In the genomic region with DNA sequence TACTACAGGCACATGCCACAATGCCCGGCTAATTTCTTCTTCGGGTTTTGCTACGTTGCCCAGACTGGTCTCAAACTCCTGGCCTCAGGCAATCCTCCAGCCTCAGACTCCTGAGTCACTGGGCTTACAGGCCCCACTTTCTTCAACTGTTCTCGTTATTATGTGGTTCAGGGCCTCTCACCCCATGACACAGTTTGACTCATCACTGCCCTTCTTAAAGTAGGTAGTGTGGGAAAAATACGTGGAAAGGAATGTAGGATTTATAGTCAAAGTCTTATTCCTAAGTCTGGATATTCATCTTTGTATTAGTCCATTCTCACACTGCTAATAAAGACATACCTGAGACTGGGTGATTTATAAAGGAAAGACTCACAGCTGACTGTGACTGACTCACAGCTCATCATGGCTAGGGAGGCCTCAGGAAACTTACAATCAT, we compare ENCODE assay signal across 19 cellular contexts. TPM values are rescaled to one million over a fixed set of nuclear protein-coding genes. Genes with fewer than 3 reads are reported as not detected.
DNase-seq lines count a peak whose midpoint lies in the region; ATAC-seq, FAIRE-seq and TF ChIP-seq lines count a peak whose summit lies in the region.
"Had no signal": no experiment of that assay in that cellular context is flagged by ENCODE, and none has a peak within 500 bp of the region (broad histone marks: within the 10 kb centered on the region; RNA-seq: fewer than 3 reads in every experiment).

No MANE protein-coding gene starts in this region.

- H3K4me3 Mint-ChIP-seq in activated CD8-positive, alpha-beta T cell treated with anti-CD3 and anti-CD28 coated beads, Interleukin-2, amount 10 ng/mL, durations not matched to agents 7 days and 5 days: no peak overlapping the region
- H3K4me3 Mint-ChIP-seq: mesothelial cell of epicardium had no signal

- no peaks in the 10 kb centered on the region for H3K27me3 ChIP-seq in brain microvascular endothelial cell (replicated peaks)
- H3K27me3 ChIP-seq: stomach had no signal

- no peak for FAIRE-seq in GM12892 (lab: Jason Lieb, UNC)
- FAIRE-seq: GM12891 had no signal

- H3K36me3 ChIP-seq in brain microvascular endothelial cell (replicated peaks): no peaks in the 10 kb centered on the region
- H3K36me3 ChIP-seq: stomach had no signal

- peaks cover 13% of the 10 kb centered on the region for H3K36me3 Mint-ChIP-seq in activated CD8-positive, alpha-beta T cell treated with anti-CD3 and anti-CD28 coated beads, Interleukin-2, amount 10 ng/mL, durations not matched to agents 7 days and 5 days (ENCODE audit: low read depth)

- no peak overlapping the region for H3K4me3 ChIP-seq in brain microvascular endothelial cell (ENCODE audit: low read depth, low read length)
- H3K4me3 ChIP-seq: stomach had no signal

- no peak for TF ChIP-seq POLR2A in GM12892 (IDR thresholded peaks at IDR 0.05; ENCODE audit: low read depth, low read length)

- H3K4me1 Mint-ChIP-seq in activated CD8-positive, alpha-beta T cell treated with anti-CD3 and anti-CD28 coated beads, Interleukin-2, amount 10 ng/mL, durations not matched to agents 7 days and 5 days (ENCODE audit: low read depth): peaks cover 8% of the 10 kb centered on the region

- no peak overlapping the region for H3K27ac ChIP-seq in brain microvascular endothelial cell
- H3K27ac ChIP-seq: KMS-11, stomach had no signal

- no peak for TF ChIP-seq CTCF in brain microvascular endothelial cell (IDR thresholded peaks at IDR 0.05; ENCODE audit: low read depth, low read length, missing control alignments)

- DNase-seq in Caki2 (ENCODE audit: low read depth) (peak; percentile 75), M059J (ENCODE audit: low read depth) (peak; percentile 99), brain microvascular endothelial cell (peak; percentile 56), kidney tubule cell (ENCODE audit: low spot score) (peak; percentile 98), NCI-H2081 treated with DMSO at 0.1 percent for 48 hours (lab: John Stamatoyannopoulos, UW) (no peak), GM12892 (ENCODE audit: insufficient read length) (no peak)
- DNase-seq in activated T-cell treated with anti-CD3 and anti-CD28 coated beads, Interleukin-2, amount 50 U/mL, for 1 hour: no peak
- DNase-seq in activated CD8-positive, alpha-beta T cell treated with anti-CD3 and anti-CD28 coated beads, Interleukin-2, amount 10 ng/mL, durations not matched to agents 7 days and 5 days: no peak
- DNase-seq: activated CD8-positive, alpha-beta memory T cell treated with anti-CD3 and anti-CD28 coated beads for 24 hours; effector CD4-positive, alpha-beta T cell; H7; NCI-H2171; stimulated activated CD4-positive, alpha-beta T cell treated with anti-CD3 and anti-CD28 coated beads, Interleukin-4, amount 100 ng/mL, for 24 hours; stomach had no signal

- no peak overlapping the region for H3K27ac Mint-ChIP-seq in activated CD8-positive, alpha-beta T cell treated with anti-CD3 and anti-CD28 coated beads, Interleukin-2, amount 10 ng/mL, durations not matched to agents 7 days and 5 days
- H3K27ac Mint-ChIP-seq: mesothelial cell of epicardium, progenitor cell of endocrine pancreas had no signal

- CTCF ChIA-PET in activated CD8-positive, alpha-beta T cell treated with anti-CD3 and anti-CD28 coated beads, Interleukin-2, amount 10 ng/mL, durations not matched to agents 7 days and 5 days (lab: Charles Lee): no interaction called here

- H3K27me3 Mint-ChIP-seq in activated CD8-positive, alpha-beta T cell treated with anti-CD3 and anti-CD28 coated beads, Interleukin-2, amount 10 ng/mL, durations not matched to agents 7 days and 5 days (ENCODE audit: low read depth): no peaks in the 10 kb centered on the region

- no peaks in the 10 kb centered on the region for H3K9me3 Mint-ChIP-seq in activated CD8-positive, alpha-beta T cell treated with anti-CD3 and anti-CD28 coated beads, Interleukin-2, amount 10 ng/mL, durations not matched to agents 7 days and 5 days (ENCODE audit: insufficient read depth)
- H3K9me3 Mint-ChIP-seq: mesothelial cell of epicardium had no signal

- POLR2A ChIA-PET in activated CD8-positive, alpha-beta T cell treated with anti-CD3 and anti-CD28 coated beads, Interleukin-2, amount 10 ng/mL, durations not matched to agents 7 days and 5 days (lab: Charles Lee): no interaction called here

- in situ Hi-C loops in Caki2 (cut with HindIII; ENCODE audit: low pct_unique_long_range_greater_than_20kb, low sequenced_read_pairs) (no loop called here), brain microvascular endothelial cell (cut with HindIII; ENCODE audit: low pct_ligation_motif_present, low sequenced_read_pairs) (no loop called here)

- ATAC-seq in activated CD8-positive, alpha-beta T cell treated with anti-CD3 and anti-CD28 coated beads, Interleukin-2, amount 10 ng/mL, durations not matched to agents 7 days and 5 days: no peak

RNA-seq across cellular contexts. Expression of gene CENPA, which starts 19.4 kb away (rescaled TPM):
- total RNA-seq in Caki2 (2014; rRNA removed; shearing (Covaris generic); ENCODE audit: low replicate concordance): 23.2 and 49.5 TPM in 2 replicates
- 22.0 and 33.3 TPM in 2 replicates for total RNA-seq in M059J (2014; rRNA removed; shearing (Covaris generic))
- 10 to 100 TPM; 55.2 to 58.1 TPM for total RNA-seq in activated CD8-positive, alpha-beta T cell treated with anti-CD3 and anti-CD28 coated beads, Interleukin-2, amount 10 ng/mL, durations not matched to agents 7 days and 5 days
- polyA plus RNA-seq in GM12892 (2012; ENCODE audit: missing spikeins): 17.0 TPM

RNA-seq across cellular contexts. Expression of gene SLC35F6, which starts 41.2 kb away (rescaled TPM):
- total RNA-seq in Caki2 (2014; rRNA removed; shearing (Covaris generic); ENCODE audit: low replicate concordance): 59.5 and 61.8 TPM in 2 replicates
- total RNA-seq in M059J (2014; rRNA removed; shearing (Covaris generic)): 35.3 and 35.6 TPM in 2 replicates
- total RNA-seq in activated CD8-positive, alpha-beta T cell treated with anti-CD3 and anti-CD28 coated beads, Interleukin-2, amount 10 ng/mL, durations not matched to agents 7 days and 5 days: 10 to 100 TPM; 21.0 to 21.1 TPM
- 2.2 TPM for polyA plus RNA-seq in GM12892 (2012; ENCODE audit: missing spikeins)

RNA-seq across cellular contexts. Expression of gene DPYSL5, which starts 42.7 kb away (rescaled TPM):
- 0.93 and 4.7 TPM in 2 replicates for total RNA-seq in Caki2 (2014; rRNA removed; shearing (Covaris generic); ENCODE audit: low replicate concordance)
- not detected in 2 replicates for total RNA-seq in M059J (2014; rRNA removed; shearing (Covaris generic))
- total RNA-seq in activated CD8-positive, alpha-beta T cell treated with anti-CD3 and anti-CD28 coated beads, Interleukin-2, amount 10 ng/mL, durations not matched to agents 7 days and 5 days: not detected
- polyA plus RNA-seq in GM12892 (2012; ENCODE audit: missing spikeins): not detected
- total RNA-seq: T-helper 2 cell treated with Interferon-gamma antibody and Interleukin-4, amounts not matched to agents 100 ng/mL and 5 ng/mL, for 36 hours had no signal

Comparison
In these comparisons a context has a peak if more than half of its experiments do, and no peak if none do; other contexts are left out.
1. DNase-seq: peak in Caki2 (single experiment), M059J (single experiment), brain microvascular endothelial cell (single experiment) and kidney tubule cell (single experiment); none in activated T-cell treated with anti-CD3 and anti-CD28 coated beads, Interleukin-2, amount 50 U/mL, for 1 hour (single experiment), NCI-H2081 treated with DMSO at 0.1 percent for 48 hours (single experiment), activated CD8-positive, alpha-beta T cell treated with anti-CD3 and anti-CD28 coated beads, Interleukin-2, amount 10 ng/mL, durations not matched to agents 7 days and 5 days (single experiment) and GM12892 (single experiment).